In the genomic region with DNA sequence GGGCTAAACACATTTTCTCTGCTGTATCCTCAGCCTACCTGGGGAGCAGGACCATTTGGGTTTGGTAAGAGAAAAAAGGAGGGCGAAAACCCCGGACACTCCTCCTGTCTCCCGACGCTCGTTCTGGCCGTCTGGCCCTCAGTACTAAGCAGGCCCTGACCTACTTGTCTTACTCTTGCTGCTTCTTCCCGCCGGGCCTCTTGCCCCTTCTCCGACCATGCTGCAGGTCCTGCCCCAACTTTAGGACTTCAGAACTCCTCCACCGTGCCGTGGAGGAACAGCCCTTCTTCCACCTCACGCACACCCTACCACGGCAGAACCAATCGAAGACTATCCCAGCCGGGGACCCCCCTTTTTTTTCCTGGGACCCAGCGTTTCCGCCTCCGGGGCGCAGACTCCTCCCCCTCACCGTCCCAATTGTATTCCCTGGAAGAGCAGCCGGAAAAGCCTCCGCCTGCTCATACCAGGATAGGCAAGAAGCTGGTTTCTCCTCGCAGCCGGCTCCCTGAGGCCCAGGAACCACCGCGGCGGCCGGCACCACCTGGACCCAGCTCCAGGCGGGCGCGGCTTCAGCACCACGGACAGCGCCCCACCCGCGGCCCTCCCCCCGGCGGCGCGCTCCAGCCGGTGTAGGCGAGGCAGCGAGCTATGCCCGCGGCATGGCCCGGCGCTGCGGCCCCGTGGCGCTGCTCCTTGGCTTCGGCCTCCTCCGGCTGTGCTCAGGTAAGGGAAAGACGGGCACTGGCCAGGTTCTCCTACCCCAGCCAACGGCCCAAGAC, we compare ENCODE assay signal across 8 cellular contexts. TPM values are rescaled to one million over a fixed set of nuclear protein-coding genes. Genes with fewer than 3 reads are reported as not detected.
DNase-seq lines count a peak whose midpoint lies in the region; ATAC-seq and TF ChIP-seq lines count a peak whose summit lies in the region.

CHRNB2 (plus strand) TSS at position 393 of the 779 bp plus-strand sequence; CDS start at position 660, 267 bp downstream.

- H2AFZ ChIP-seq in KMS-11 (ENCODE audit: low read depth) (no peak within 1 kb of the TSS), trophoblast cell (ENCODE audit: insufficient read depth, low read length, poor library complexity) (no peak within 1 kb of the TSS)

- H4K12ac ChIP-seq in trophoblast cell (ENCODE audit: low read depth, low read length) = no peak within 1 kb of the TSS

- H3K23ac ChIP-seq in trophoblast cell (ENCODE audit: low read length) = no peak within 1 kb of the TSS

- H3K18ac ChIP-seq in trophoblast cell (ENCODE audit: low read length) = no peak within 1 kb of the TSS

- TF ChIP-seq POLR2A in transverse colon (IDR thresholded peaks at IDR 0.05) = no peak

- DNase-seq in DMS53 (lab: John Stamatoyannopoulos, UW) (peak; percentile 87), RWPE2 (ENCODE audit: low spot score) (no peak), Right ventricle myocardium superior (peak; percentile 82), trophoblast cell (peak; percentile 65 to 84), transverse colon (peak; percentile 72)
- peak; percentile 24 to 69 (median 46) for DNase-seq in activated naive CD4-positive, alpha-beta T cell (lab: John Stamatoyannopoulos, UW)

- H2BK5ac ChIP-seq in trophoblast cell (ENCODE audit: low read depth, low read length, poor library complexity) = no peak within 1 kb of the TSS

- H3K9me3 ChIP-seq in RWPE2 (ENCODE audit: severe bottlenecking) (no peaks in the 10 kb centered on the region), trophoblast cell (ENCODE audit: insufficient read depth, low read depth, low read length) (peaks cover 6% of the 10 kb centered on the region), transverse colon (no peaks in the 10 kb centered on the region)

- H3K36me3 ChIP-seq in KMS-11 (ENCODE audit: insufficient read depth) = no peaks in the 10 kb centered on the region
- no peaks in the 10 kb centered on the region for H3K36me3 ChIP-seq in RWPE2 (ENCODE audit: low read depth)
- H3K36me3 ChIP-seq in trophoblast cell (ENCODE audit: control insufficient read depth in 1 of 2, insufficient read depth in 2 of 2, low read length in 2 of 2) = no peaks in the 10 kb centered on the region
- no peaks in the 10 kb centered on the region for H3K36me3 ChIP-seq in transverse colon

- in situ Hi-C loops in transverse colon (cut with MboI; ENCODE audit: low pct_ligation_motif_present in 1 of 4, low pct_unique_long_range_greater_than_20kb in 1 of 4, low sequenced_read_pairs in 3 of 4) = loop anchor here in 2 of 4 donors (10.0 to 25.0 kb wide), 2 partner anchors 197 to 320 kb away; no protein-coding TSS in a partner anchor

- no peak within 1 kb of the TSS for H3K27ac ChIP-seq in KMS-11
- H3K27ac ChIP-seq in RWPE2 (ENCODE audit: poor library complexity, severe bottlenecking) = no peak within 1 kb of the TSS
- no peak within 1 kb of the TSS for H3K27ac ChIP-seq in trophoblast cell (ENCODE audit: low read depth, low read length)
- H3K27ac ChIP-seq in transverse colon = no peak within 1 kb of the TSS

- no peak within 1 kb of the TSS for H4K91ac ChIP-seq in trophoblast cell (ENCODE audit: low read depth, low read length)

- intact Hi-C loops in Right ventricle myocardium superior (cut with DNase I) = loop anchor here (10.0 kb wide), 2 partner anchors 97 to 197 kb away; no protein-coding TSS in a partner anchor
- intact Hi-C loops in transverse colon (cut with DNase I; ENCODE audit: low total_unique reads) = loop anchor here (10.0 kb wide), 2 partner anchors 197 to 307 kb away; partner anchors contain the start of gene KCNN3

- H3K79me2 ChIP-seq in KMS-11 (ENCODE audit: insufficient read depth, low read depth) = no peaks in the 10 kb centered on the region
- no peaks in the 10 kb centered on the region for H3K79me2 ChIP-seq in trophoblast cell (ENCODE audit: control insufficient read depth, insufficient read depth, low read length, poor library complexity)

- H3K4me1 ChIP-seq in KMS-11 (ENCODE audit: low read depth, poor library complexity, severe bottlenecking) (peaks cover 10% of the 10 kb centered on the region), RWPE2 (ENCODE audit: insufficient read depth, poor library complexity, severe bottlenecking) (no peaks in the 10 kb centered on the region), trophoblast cell (ENCODE audit: control insufficient read depth in 1 of 2, insufficient read depth in 2 of 2, low read length in 2 of 2) (peaks cover 4 to 5% of the 10 kb centered on the region in 2 experiments), transverse colon (peaks cover 0 to 10% (median 8%) of the 10 kb centered on the region in 4 donors)

- no peak within 1 kb of the TSS for H3K4ac ChIP-seq in trophoblast cell (ENCODE audit: low read depth, low read length)

- no peaks in the 10 kb centered on the region for H4K20me1 ChIP-seq in KMS-11 (ENCODE audit: insufficient read depth)

- no peak within 1 kb of the TSS for H3K14ac ChIP-seq in trophoblast cell (ENCODE audit: low read length)

- H3K4me2 ChIP-seq in KMS-11 (peak within 1 kb of the TSS; percentile 91), trophoblast cell (ENCODE audit: low read length) (peak within 1 kb of the TSS; percentile 57)

- no peak within 1 kb of the TSS for H2BK120ac ChIP-seq in trophoblast cell (ENCODE audit: insufficient read depth, low read length, poor library complexity)

- H3K4me3 ChIP-seq in KMS-11 (IDR thresholded peaks at IDR 0.05; ENCODE audit: insufficient read depth, low read depth, low read length) (no peak within 1 kb of the TSS), RWPE2 (ENCODE audit: severe bottlenecking) (peak within 1 kb of the TSS; percentile 3), trophoblast cell (ENCODE audit: low read depth, low read length) (peak within 1 kb of the TSS; percentile 35), transverse colon (peak within 1 kb of the TSS in 1 of 4 donors; percentile 33)

- TF ChIP-seq CTCF in KMS-11 (conservative IDR thresholded peaks at IDR 0.05; ENCODE audit: low read depth, low read length) (no peak), RWPE2 (IDR thresholded peaks at IDR 0.05; ENCODE audit: poor library complexity, severe bottlenecking) (no peak), transverse colon (IDR thresholded peaks at IDR 0.05) (no peak)

- H2AK5ac ChIP-seq in trophoblast cell (ENCODE audit: low read length) = no peak within 1 kb of the TSS

- ATAC-seq in RWPE2 (ENCODE audit: low read depth) (peak; percentile 96), Right ventricle myocardium superior (ENCODE audit: poor library complexity) (peak; percentile 99), GM19324 (IDR thresholded peaks at IDR 0.05; ENCODE audit: low FRiP score, unreplicated experiment) (no peak)

- no peak within 1 kb of the TSS for H3K9ac ChIP-seq in KMS-11
- peak within 1 kb of the TSS; percentile 35 for H3K9ac ChIP-seq in trophoblast cell (ENCODE audit: low read length)

- H4K8ac ChIP-seq in trophoblast cell (ENCODE audit: low read depth, low read length) = no peak within 1 kb of the TSS

- no CpG with 5 or more reads among the region's 53 CpGs for WGBS in trophoblast cell (ENCODE audit: extremely low coverage, insufficient coverage, insufficient read length)
- 7% methylated on average over 49 of the region's 53 CpGs; no CpG with 5 or more reads in 1 of the 2 donors for WGBS in transverse colon (ENCODE audit: low coverage in 1 of 2), 2 donors

- H2BK12ac ChIP-seq in trophoblast cell (ENCODE audit: low read length) = no peak within 1 kb of the TSS

- no peak for TF ChIP-seq EP300 in transverse colon (IDR thresholded peaks at IDR 0.05; ENCODE audit: low read depth)

- H3K27me3 ChIP-seq in KMS-11 (ENCODE audit: insufficient read depth, low read depth) (peaks cover 62% of the 10 kb centered on the region), RWPE2 (ENCODE audit: insufficient read depth, poor library complexity, severe bottlenecking) (peaks cover 14% of the 10 kb centered on the region), trophoblast cell (ENCODE audit: insufficient read depth, low read length) (no peaks in the 10 kb centered on the region), transverse colon (peaks cover 31% of the 10 kb centered on the region)

- H3K79me1 ChIP-seq in trophoblast cell (ENCODE audit: low read length) = no peaks in the 10 kb centered on the region

RNA-seq across cellular contexts. Expression of gene CHRNB2, which starts in this region (rescaled TPM):
- total RNA-seq in Right ventricle myocardium superior = not detected
- 0.04 and 0.08 TPM in 2 replicates for polyA plus RNA-seq in trophoblast cell (2013)
- total RNA-seq in transverse colon = under 1 TPM in 2 of 4 donors, not detected in 2; 0.32 to 0.82 TPM

Comparison
In these comparisons a context has a peak if more than half of its experiments do, and no peak if none do; other contexts are left out.
1. Peak in DNase-seq and ATAC-seq in Right ventricle myocardium superior; RNA of the gene not detected or under 1 TPM.
2. Peak in DNase-seq in transverse colon; RNA of the gene not detected or under 1 TPM.